In the genomic region with DNA sequence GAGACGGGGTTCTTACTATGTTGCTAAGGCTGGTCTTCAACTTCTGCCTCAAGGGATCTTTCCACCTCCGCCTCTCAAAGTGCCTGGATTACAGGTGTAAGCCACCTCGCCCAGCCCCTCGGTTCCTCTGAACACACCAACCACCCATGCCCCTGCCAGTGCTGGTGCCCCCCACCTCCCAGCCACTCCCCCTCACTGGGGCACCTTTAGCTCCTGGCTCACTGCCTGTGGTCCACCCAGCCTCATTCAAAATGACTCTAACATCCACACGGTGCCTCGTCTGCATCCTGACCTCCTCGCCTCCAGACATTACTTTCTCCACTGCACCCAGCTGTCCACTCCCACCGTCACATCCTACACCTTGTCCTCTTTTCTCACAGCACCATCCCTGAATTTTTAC, we compare ENCODE assay signal across 23 cellular contexts.
"Had no signal": no experiment of that assay in that cellular context is flagged by ENCODE, and none has a peak within 500 bp of the region (broad histone marks: within the 10 kb centered on the region; RNA-seq: fewer than 3 reads in every experiment).

No MANE protein-coding gene starts in this region.

- H3K27ac ChIP-seq: SK-N-MC, VCaP had no signal

- H3K27me3 Mint-ChIP-seq: activated naive CD8-positive, alpha-beta T cell had no signal

- H3K4me3 Mint-ChIP-seq: activated CD4-positive, alpha-beta memory T cell treated with anti-CD3 and anti-CD28 coated beads for 36 hours; activated CD4-positive, alpha-beta T cell treated with anti-CD3 and anti-CD28 coated beads, Interleukin-2, amount 10 ng/mL, durations not matched to agents 7 days and 5 days; activated naive CD4-positive, alpha-beta T cell treated with anti-CD3 and anti-CD28 coated beads for 36 hours; activated naive CD8-positive, alpha-beta T cell; activated T-cell treated with anti-CD3 and anti-CD28 coated beads, Interleukin-2, amount 50 U/mL, for 4 hours; brain; central memory CD8-positive, alpha-beta T cell; T-cell had no signal

- H3K36me3 Mint-ChIP-seq: activated CD4-positive, alpha-beta memory T cell treated with anti-CD3 and anti-CD28 coated beads for 36 hours; activated naive CD8-positive, alpha-beta T cell; brain; T-cell had no signal

- ATAC-seq: activated T-cell treated with anti-CD3 and anti-CD28 coated beads, Interleukin-2, amount 50 U/mL, for 4 hours; PC-3; Right ventricle myocardium inferior; T-cell had no signal

- H3K4me3 ChIP-seq: SK-N-MC had no signal

- H3K9me3 Mint-ChIP-seq: activated CD4-positive, alpha-beta memory T cell treated with anti-CD3 and anti-CD28 coated beads for 36 hours; activated CD4-positive, alpha-beta T cell treated with anti-CD3 and anti-CD28 coated beads, Interleukin-2, amount 10 ng/mL, durations not matched to agents 7 days and 5 days; activated naive CD4-positive, alpha-beta T cell treated with anti-CD3 and anti-CD28 coated beads for 36 hours; activated T-cell treated with anti-CD3 and anti-CD28 coated beads, Interleukin-2, amount 50 U/mL, for 4 hours; brain; central memory CD8-positive, alpha-beta T cell; T-cell had no signal

- H3K27ac Mint-ChIP-seq: activated CD4-positive, alpha-beta memory T cell treated with anti-CD3 and anti-CD28 coated beads for 36 hours; activated CD4-positive, alpha-beta T cell treated with anti-CD3 and anti-CD28 coated beads, Interleukin-2, amount 10 ng/mL, durations not matched to agents 7 days and 5 days; activated naive CD4-positive, alpha-beta T cell treated with anti-CD3 and anti-CD28 coated beads for 36 hours; activated naive CD8-positive, alpha-beta T cell; T-cell had no signal

- DNase-seq: activated CD4-positive, alpha-beta memory T cell treated with anti-CD3 and anti-CD28 coated beads for 36 hours; activated CD4-positive, alpha-beta T cell treated with anti-CD3 and anti-CD28 coated beads, Interleukin-2, amount 10 ng/mL, durations not matched to agents 7 days and 5 days; activated CD4-positive, CD25-positive, alpha-beta regulatory T cell; activated CD8-positive, alpha-beta memory T cell treated with anti-CD3 and anti-CD28 coated beads for 24 hours; activated effector memory CD4-positive, alpha-beta T cell treated with anti-CD3 and anti-CD28 coated beads, Interleukin-2, amount 50 U/mL, for 16 hours; activated naive CD4-positive, alpha-beta T cell treated with anti-CD3 and anti-CD28 coated beads for 36 hours; activated T-cell treated with anti-CD3 and anti-CD28 coated beads, Interleukin-2, amount 50 U/mL, for 4 hours; amygdala; Karpas-422; NCI-H1048; NCI-H146; NCI-H187 treated with DMSO at 0.1 percent for 48 hours; NCI-H2081 treated with DMSO at 0.1 percent for 48 hours; NCI-H446; NCI-H524; PC-3; T-cell had no signal
